In genomic region chr2:67277450-67277849, GRCh38 we compare ENCODE assay signal across 25 cellular contexts.
DNase-seq lines count a peak whose midpoint lies in the region; ATAC-seq and TF ChIP-seq lines count a peak whose summit lies in the region.
"Had no signal": no experiment of that assay in that cellular context is flagged by ENCODE, and none has a peak within 500 bp of the region (broad histone marks: within the 10 kb centered on the region; RNA-seq: fewer than 3 reads in every experiment).

No MANE protein-coding gene starts in this region.

- H3K4me1 ChIP-seq in HCT116 (ENCODE audit: control insufficient read depth in 1 of 2, insufficient read depth in 2 of 2, low read length in 2 of 2) (no peaks in the 10 kb centered on the region), Peyer's patch (no peaks in the 10 kb centered on the region), foreskin keratinocyte (peaks cover 2% of the 10 kb centered on the region)
- H3K4me1 ChIP-seq: ascending aorta, BLaER1 had no signal

- TF ChIP-seq CTCF in HCT116 (IDR thresholded peaks at IDR 0.05 in 2 of 3, conservative IDR thresholded peaks at IDR 0.05 in 1 of 3; ENCODE audit: borderline replicate concordance in 1 of 3, insufficient read depth in 1 of 3, low read depth in 2 of 3, low read length in 2 of 3) (no peak), Peyer's patch (IDR thresholded peaks at IDR 0.05) (peak in 3 of 6 experiments; percentile 55 to 68 (median 58)), foreskin keratinocyte (conservative IDR thresholded peaks at IDR 0.05) (peak; percentile 4)

- no peak overlapping the region for H3K4me2 ChIP-seq in HCT116 (ENCODE audit: low read length)
- H3K4me2 ChIP-seq: BLaER1 had no signal

- H3K4me3 ChIP-seq in HCT116 (replicated peaks in 1 of 2; ENCODE audit: low read depth in 1 of 2, low read length in 2 of 2) (no peak overlapping the region), Peyer's patch (no peak overlapping the region), MG63 (no peak overlapping the region)
- H3K4me3 ChIP-seq: ascending aorta, BLaER1 had no signal

- H3K9me2 ChIP-seq in HCT116 (ENCODE audit: insufficient read depth) = no peaks in the 10 kb centered on the region

- CTCF ChIA-PET in HCT116 (lab: Charles Lee) = no interaction called here

- H3K79me2 ChIP-seq in HCT116 (ENCODE audit: insufficient read depth, low read length) = no peaks in the 10 kb centered on the region

- H3K36me3 ChIP-seq in HCT116 (ENCODE audit: control insufficient read depth in 1 of 2, insufficient read depth in 2 of 2, low read length in 2 of 2) = no peaks in the 10 kb centered on the region
- no peaks in the 10 kb centered on the region for H3K36me3 ChIP-seq in Peyer's patch
- H3K36me3 ChIP-seq in MG63 = no peaks in the 10 kb centered on the region
- H3K36me3 ChIP-seq: ascending aorta, BLaER1 had no signal

- no peak overlapping the region for H3K9ac ChIP-seq in HCT116 (ENCODE audit: low read length)
- H3K9ac ChIP-seq: BLaER1 had no signal

- DNase-seq in HCT116 (ENCODE audit: low read depth, low spot score) (no peak), Peyer's patch (peak in 2 of 3 donors; percentile 82 to 84), foreskin keratinocyte (no peak), renal cortical epithelial cell (ENCODE audit: low read depth) (peak; percentile 12), activated T-cell treated with anti-CD3 and anti-CD28 coated beads for 4 hours (no peak), pons (ENCODE audit: low spot score) (no peak), MG63 (no peak), glomerular visceral epithelial cell (ENCODE audit: extremely low spot score) (no peak)
- DNase-seq: activated B cell treated with CpG ODN at 0.5 μM for 24 hours; activated CD8-positive, alpha-beta memory T cell treated with anti-CD3 and anti-CD28 coated beads, Interleukin-2, amount 50 U/mL, for 48 hours; activated effector memory CD4-positive, alpha-beta T cell treated with Interleukin-2 at 50 U/mL for 16 hours; activated naive CD8-positive, alpha-beta T cell treated with anti-CD3 and anti-CD28 coated beads for 36 hours; caudate nucleus; head of caudate nucleus; Kasumi-1; mesenchymal stem cell; naive B cell; NCI-H1092; NCI-H1930; NCI-H2227 treated with DMSO at 0.1 percent for 48 hours; right cardiac atrium; stimulated activated CD4-positive, alpha-beta T cell treated with anti-CD3 and anti-CD28 coated beads, Interleukin-4, amount 100 ng/mL, for 4 hours; stimulated activated naive CD4-positive, alpha-beta T cell treated with Interleukin-2 at 50 U/mL for 16 hours had no signal

- H2AFZ ChIP-seq in HCT116 (ENCODE audit: low read depth, low read length, poor library complexity, severe bottlenecking) = no peak overlapping the region

- POLR2A ChIA-PET in HCT116 (lab: Charles Lee) = no interaction called here

- RAD21 ChIA-PET in HCT116 (lab: Charles Lee; ENCODE audit: low non-redundant PET in 1 of 2, low total read pairs in 2 of 2, uncharacterized antibody in 2 of 2, unreplicated experiment in 2 of 2) = no interaction called here

- no TSS peak for BruUV-seq in HCT116 (replicated peaks; lab: Mats Ljungman, UMichigan)

- ATAC-seq in HCT116 (no peak), foreskin keratinocyte (no peak)
- ATAC-seq: right cardiac atrium had no signal

- TF ChIP-seq POLR2A in HCT116 (IDR thresholded peaks at IDR 0.05; ENCODE audit: borderline replicate concordance, extremely low read depth, insufficient read depth, insufficient read length) (no peak), Peyer's patch (IDR thresholded peaks at IDR 0.05) (no peak)

- H3K27me3 ChIP-seq in HCT116 (ENCODE audit: insufficient read depth, low read length) (peaks cover 11% of the 10 kb centered on the region; the same call in 1 of the 2 replicates), Peyer's patch (no peaks in the 10 kb centered on the region), foreskin keratinocyte (no peaks in the 10 kb centered on the region), MG63 (no peaks in the 10 kb centered on the region)
- H3K27me3 ChIP-seq: ascending aorta, BLaER1 had no signal

- peak; percentile 19; the same call in 1 of the 2 replicates for TF ChIP-seq RAD21 in HCT116 (IDR thresholded peaks at IDR 0.05; ENCODE audit: low read depth)

- no peaks in the 10 kb centered on the region for H4K20me1 ChIP-seq in HCT116 (ENCODE audit: insufficient read depth)
- H4K20me1 ChIP-seq: BLaER1 had no signal

- H3K27ac ChIP-seq in HCT116 (ENCODE audit: low read depth, low read length) = no peak overlapping the region
- no peak overlapping the region for H3K27ac ChIP-seq in Peyer's patch
- H3K27ac ChIP-seq in foreskin keratinocyte = no peak overlapping the region
- H3K27ac ChIP-seq: ascending aorta, BLaER1 had no signal

- intact Hi-C loops in HCT116 (cut with micrococcal nuclease) = no loop called here

- no peaks in the 10 kb centered on the region for H3K9me3 ChIP-seq in HCT116 (ENCODE audit: control insufficient read depth in 1 of 2, insufficient read depth in 1 of 2, low read depth in 1 of 2, low read length in 2 of 2)
- no peaks in the 10 kb centered on the region for H3K9me3 ChIP-seq in Peyer's patch
- no peaks in the 10 kb centered on the region for H3K9me3 ChIP-seq in MG63
- H3K9me3 ChIP-seq: ascending aorta, BLaER1 had no signal

TF ChIP-seq in HCT116, 20 proteins besides CTCF, POLR2A, EP300 and RAD21:
- TF ChIP-seq ATF3 (IDR thresholded peaks at IDR 0.05) = no peak
- no peak for TF ChIP-seq ELF1 (IDR thresholded peaks at IDR 0.05; ENCODE audit: borderline replicate concordance, low read depth)
- no peak for TF ChIP-seq ZFX (IDR thresholded peaks at IDR 0.05)
- TF ChIP-seq SRF (IDR thresholded peaks at IDR 0.05; ENCODE audit: low read depth) = no peak
- TF ChIP-seq EZH2 (IDR thresholded peaks at IDR 0.05) = no peak
- TF ChIP-seq ZNF274 (IDR thresholded peaks at IDR 0.05; ENCODE audit: low read depth, low read length) = no peak
- no peak for TF ChIP-seq REST (IDR thresholded peaks at IDR 0.05; ENCODE audit: low read depth)
- TF ChIP-seq SIN3A (IDR thresholded peaks at IDR 0.05; ENCODE audit: low read depth) = no peak
- no peak for TF ChIP-seq TCF7L2 (IDR thresholded peaks at IDR 0.05; ENCODE audit: borderline replicate concordance, extremely low read depth, insufficient read depth, insufficient read length)
- TF ChIP-seq FOSL1 (IDR thresholded peaks at IDR 0.05; ENCODE audit: low read depth) = no peak
- TF ChIP-seq, protein P1, sequence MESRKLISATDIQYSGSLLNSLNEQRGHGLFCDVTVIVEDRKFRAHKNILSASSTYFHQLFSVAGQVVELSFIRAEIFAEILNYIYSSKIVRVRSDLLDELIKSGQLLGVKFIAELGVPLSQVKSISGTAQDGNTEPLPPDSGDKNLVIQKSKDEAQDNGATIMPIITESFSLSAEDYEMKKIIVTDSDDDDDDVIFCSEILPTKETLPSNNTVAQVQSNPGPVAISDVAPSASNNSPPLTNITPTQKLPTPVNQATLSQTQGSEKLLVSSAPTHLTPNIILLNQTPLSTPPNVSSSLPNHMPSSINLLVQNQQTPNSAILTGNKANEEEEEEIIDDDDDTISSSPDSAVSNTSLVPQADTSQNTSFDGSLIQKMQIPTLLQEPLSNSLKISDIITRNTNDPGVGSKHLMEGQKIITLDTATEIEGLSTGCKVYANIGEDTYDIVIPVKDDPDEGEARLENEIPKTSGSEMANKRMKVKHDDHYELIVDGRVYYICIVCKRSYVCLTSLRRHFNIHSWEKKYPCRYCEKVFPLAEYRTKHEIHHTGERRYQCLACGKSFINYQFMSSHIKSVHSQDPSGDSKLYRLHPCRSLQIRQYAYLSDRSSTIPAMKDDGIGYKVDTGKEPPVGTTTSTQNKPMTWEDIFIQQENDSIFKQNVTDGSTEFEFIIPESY (IDR thresholded peaks at IDR 0.05; ENCODE audit: extremely low read depth, insufficient replicate concordance, low read length) = no peak
- TF ChIP-seq CBX3 (IDR thresholded peaks at IDR 0.05; ENCODE audit: low read depth) = no peak
- no peak for TF ChIP-seq EZH2phosphoT487 (IDR thresholded peaks at IDR 0.05; ENCODE audit: borderline replicate concordance)
- TF ChIP-seq SP1 (IDR thresholded peaks at IDR 0.05; ENCODE audit: low read depth) = no peak
- no peak for TF ChIP-seq MAX (IDR thresholded peaks at IDR 0.05)
- no peak for TF ChIP-seq POLR2AphosphoS5 (IDR thresholded peaks at IDR 0.05; ENCODE audit: low read depth, low read length)
TF ChIP-seq in HCT116: peak in this region for 0.

Comparison
In these comparisons a context has a peak if more than half of its experiments do, and no peak if none do; other contexts are left out.
1. DNase-seq: peak in Peyer's patch (2 of 3) and renal cortical epithelial cell (single experiment); none in HCT116 (single experiment), foreskin keratinocyte (0 of 2), activated T-cell treated with anti-CD3 and anti-CD28 coated beads for 4 hours (single experiment), pons (single experiment), MG63 (single experiment) and glomerular visceral epithelial cell (single experiment).